8 cellular contexts compared by ENCODE assay signal in genomic region chr1:156892190-156893047, GRCh38.
DNase-seq lines count a peak whose midpoint lies in the region; ATAC-seq lines count a peak whose summit lies in the region.

No MANE protein-coding gene starts in this region.

- ATAC-seq in HG02943 (IDR thresholded peaks at IDR 0.05; ENCODE audit: low read depth, unreplicated experiment) (peak; percentile 67), HG03135 (IDR thresholded peaks at IDR 0.05; ENCODE audit: unreplicated experiment) (no peak)

- DNase-seq in DMS53 (lab: John Stamatoyannopoulos, UW) (peak; percentile 93), NCI-H2227 treated with DMSO at 0.1 percent for 48 hours (lab: John Stamatoyannopoulos, UW) (peak; percentile 63), cerebellar cortex (ENCODE audit: low spot score) (peak; percentile 83), kidney glomerular epithelial cell (lab: John Stamatoyannopoulos, UW) (peak; percentile 51)
- DNase-seq in activated CD4-positive, alpha-beta T cell treated with anti-CD3 and anti-CD28 coated beads for 1 hour, result peak; percentile 76
- DNase-seq in stimulated activated CD4-positive, alpha-beta T cell treated with anti-CD3 and anti-CD28 coated beads, Interleukin-1b, Interleukin-23, amount 100 ng/mL, for 48 hours, result peak; percentile 87
